In the genomic region with DNA sequence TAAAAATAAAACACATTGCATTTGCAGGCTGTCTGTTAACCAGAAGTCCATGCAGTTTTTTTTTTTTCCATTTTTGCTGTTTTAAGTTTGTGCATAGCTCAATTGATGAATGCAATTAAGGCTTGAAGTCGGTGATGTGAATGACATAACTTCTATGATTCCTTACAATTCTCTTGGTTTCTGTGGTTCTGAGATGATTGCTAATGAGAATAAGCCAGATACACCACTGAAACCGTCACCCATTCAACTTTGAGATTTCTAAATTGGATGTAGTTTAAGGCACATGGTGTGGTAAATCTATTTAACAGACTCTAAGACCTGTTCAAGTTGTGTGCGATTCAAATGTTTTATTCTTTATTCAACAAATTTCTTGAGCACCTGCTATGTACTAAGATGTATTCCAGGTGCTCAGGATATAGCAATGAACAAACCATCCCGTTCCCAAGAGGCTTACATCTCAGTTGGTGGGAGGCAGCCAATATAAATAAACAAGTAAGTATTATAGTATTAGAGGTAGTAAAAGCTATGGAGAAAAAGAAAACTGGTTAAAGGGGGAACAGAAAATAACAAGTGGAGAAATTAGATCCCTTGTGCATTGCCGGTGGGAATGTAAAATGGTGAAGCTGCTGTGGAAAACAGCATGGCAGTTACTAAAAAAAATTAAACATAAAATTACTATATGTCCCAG, we compare ENCODE assay signal across 20 cellular contexts. TPM values are rescaled to one million over a fixed set of nuclear protein-coding genes. Genes with fewer than 3 reads are reported as not detected.
A peak's percentile ranks its signal among the peaks of the same experiment; 100 is the strongest.
DNase-seq lines count a peak whose midpoint lies in the region; ATAC-seq and TF ChIP-seq lines count a peak whose summit lies in the region.
"Had no signal": no experiment of that assay in that cellular context is flagged by ENCODE, and none has a peak within 500 bp of the region (broad histone marks: within the 10 kb centered on the region; RNA-seq: fewer than 3 reads in every experiment).

No MANE protein-coding gene starts in this region.

- no peak for ATAC-seq in activated naive CD4-positive, alpha-beta T cell treated with anti-CD3 and anti-CD28 coated beads, Interleukin-2, amount 50 U/mL, for 72 hours
- no peak for ATAC-seq in central memory CD8-positive, alpha-beta T cell (replicated peaks; ENCODE audit: extremely low read depth, poor library complexity, severe bottlenecking)
- no peak for ATAC-seq in stimulated activated memory B cell treated with anti-CD40 and anti-IgM and Interleukin-4, amounts not matched to agents 10 μg/mL and 1 μg/mL and 100 μg/mL, for 72 hours
- ATAC-seq in left lobe of liver (no peak), left colon (no peak)

- intact Hi-C loops in OCI-LY7 (cut with micrococcal nuclease; ENCODE audit: unreplicated experiment) = no loop called here
- intact Hi-C loops in left colon (cut with DNase I, micrococcal nuclease) = no loop called here

- H3K4me3 ChIP-seq in OCI-LY7 (ENCODE audit: low read depth, low read length, poor library complexity, severe bottlenecking) = peak overlapping the region; percentile 91
- H3K4me3 ChIP-seq: Peyer's patch had no signal

- TF ChIP-seq CTCF in OCI-LY7 (conservative IDR thresholded peaks at IDR 0.05; ENCODE audit: low read length) = no peak

- DNase-seq in activated naive CD4-positive, alpha-beta T cell treated with anti-CD3 and anti-CD28 coated beads, Interleukin-2, amount 50 U/mL, for 72 hours (ENCODE audit: low spot score in 2 of 2) = no peak
- DNase-seq in OCI-LY7 (ENCODE audit: low spot score) (no peak), left lobe of liver (ENCODE audit: low spot score) (no peak), AG08396 (ENCODE audit: low spot score) (no peak), left colon (no peak)
- no peak for DNase-seq in central memory CD8-positive, alpha-beta T cell (ENCODE audit: low spot score in 2 of 2)
- DNase-seq: C1 segment of cervical spinal cord, COR-L47, DMS153, HFFc6, Kasumi-1, NCI-H1105 treated with DMSO at 0.1 percent for 48 hours, NCI-H1694 treated with DMSO at 0.1 percent for 48 hours, NCI-H2107, NCI-H2227 treated with DMSO at 0.1 percent for 48 hours, NCI-H524, Peyer's patch, Right ventricle myocardium superior had no signal

- H3K27ac Mint-ChIP-seq in activated naive CD4-positive, alpha-beta T cell treated with anti-CD3 and anti-CD28 coated beads, Interleukin-2, amount 50 U/mL, for 24 hours = no peak overlapping the region
- H3K27ac Mint-ChIP-seq in activated naive CD4-positive, alpha-beta T cell treated with anti-CD3 and anti-CD28 coated beads, Interleukin-2, amount 50 U/mL, for 72 hours = no peak overlapping the region
- H3K27ac Mint-ChIP-seq in central memory CD8-positive, alpha-beta T cell (ENCODE audit: low read depth) = peak overlapping the region; percentile 44
- H3K27ac Mint-ChIP-seq in stimulated activated memory B cell treated with anti-CD40 and anti-IgM and Interleukin-4, amounts not matched to agents 10 μg/mL and 1 μg/mL and 100 μg/mL, for 72 hours = peak overlapping the region; percentile 98
- H3K27ac Mint-ChIP-seq: HFFc6 had no signal

- peaks cover 39% of the 10 kb centered on the region for H3K4me1 ChIP-seq in OCI-LY7 (ENCODE audit: insufficient read depth, low read length, poor library complexity, severe bottlenecking)

- peaks cover 63% of the 10 kb centered on the region for H3K36me3 ChIP-seq in OCI-LY7 (ENCODE audit: insufficient read depth, low read length)
- H3K36me3 ChIP-seq: Peyer's patch had no signal

- H3K4me2 ChIP-seq in OCI-LY7 (ENCODE audit: low read length) = peak overlapping the region; percentile 85

- POLR2A ChIA-PET in OCI-LY7 (lab: Charles Lee) = interaction anchor here (1.6 kb wide), 1 partner anchor 10 kb away, joined by 4 read pairs; no protein-coding TSS in a partner anchor

- H3K9me2 ChIP-seq in OCI-LY7 (ENCODE audit: insufficient read depth, low read length) = no peaks in the 10 kb centered on the region

- peaks cover 9% of the 10 kb centered on the region; the same call in 1 of the 2 replicates for H4K20me1 ChIP-seq in OCI-LY7 (ENCODE audit: insufficient read depth, low read length)

- H3K4me3 Mint-ChIP-seq in activated naive CD4-positive, alpha-beta T cell treated with anti-CD3 and anti-CD28 coated beads, Interleukin-2, amount 50 U/mL, for 24 hours = peak overlapping the region; percentile 97
- no peak overlapping the region for H3K4me3 Mint-ChIP-seq in central memory CD8-positive, alpha-beta T cell
- no peak overlapping the region for H3K4me3 Mint-ChIP-seq in stimulated activated memory B cell treated with anti-CD40 and anti-IgM and Interleukin-4, amounts not matched to agents 10 μg/mL and 1 μg/mL and 100 μg/mL, for 72 hours
- H3K4me3 Mint-ChIP-seq: HFFc6 had no signal

- BruUV-seq in OCI-LY7 (replicated peaks; lab: Mats Ljungman, UMichigan) = no TSS peak

- H3K27ac ChIP-seq in OCI-LY7 (ENCODE audit: low read depth, low read length, poor library complexity, severe bottlenecking) = no peak overlapping the region

- no peaks in the 10 kb centered on the region for H3K9me3 ChIP-seq in OCI-LY7 (ENCODE audit: low read length)
- H3K9me3 ChIP-seq: Peyer's patch had no signal

- peaks cover 43% of the 10 kb centered on the region for H3K4me1 Mint-ChIP-seq in activated naive CD4-positive, alpha-beta T cell treated with anti-CD3 and anti-CD28 coated beads, Interleukin-2, amount 50 U/mL, for 24 hours
- peaks cover 47% of the 10 kb centered on the region for H3K4me1 Mint-ChIP-seq in central memory CD8-positive, alpha-beta T cell
- H3K4me1 Mint-ChIP-seq in stimulated activated memory B cell treated with anti-CD40 and anti-IgM and Interleukin-4, amounts not matched to agents 10 μg/mL and 1 μg/mL and 100 μg/mL, for 72 hours = peaks cover 72% of the 10 kb centered on the region

- no peaks in the 10 kb centered on the region for H3K27me3 Mint-ChIP-seq in activated naive CD4-positive, alpha-beta T cell treated with anti-CD3 and anti-CD28 coated beads, Interleukin-2, amount 50 U/mL, for 24 hours
- H3K27me3 Mint-ChIP-seq in central memory CD8-positive, alpha-beta T cell = no peaks in the 10 kb centered on the region
- H3K27me3 Mint-ChIP-seq in stimulated activated memory B cell treated with anti-CD40 and anti-IgM and Interleukin-4, amounts not matched to agents 10 μg/mL and 1 μg/mL and 100 μg/mL, for 72 hours = no peaks in the 10 kb centered on the region

- CTCF ChIA-PET in OCI-LY7 (lab: Charles Lee; ENCODE audit: unreplicated experiment) = no interaction called here

- peaks cover 10% of the 10 kb centered on the region for H3K36me3 Mint-ChIP-seq in activated naive CD4-positive, alpha-beta T cell treated with anti-CD3 and anti-CD28 coated beads, Interleukin-2, amount 50 U/mL, for 24 hours
- H3K36me3 Mint-ChIP-seq in activated naive CD4-positive, alpha-beta T cell treated with anti-CD3 and anti-CD28 coated beads, Interleukin-2, amount 50 U/mL, for 72 hours = peaks cover 0 to 13% of the 10 kb centered on the region in 2 donors
- peaks cover 35% of the 10 kb centered on the region for H3K36me3 Mint-ChIP-seq in central memory CD8-positive, alpha-beta T cell (ENCODE audit: insufficient read depth)
- peaks cover 57% of the 10 kb centered on the region for H3K36me3 Mint-ChIP-seq in stimulated activated memory B cell treated with anti-CD40 and anti-IgM and Interleukin-4, amounts not matched to agents 10 μg/mL and 1 μg/mL and 100 μg/mL, for 72 hours

- H3K9me3 Mint-ChIP-seq in activated naive CD4-positive, alpha-beta T cell treated with anti-CD3 and anti-CD28 coated beads, Interleukin-2, amount 50 U/mL, for 24 hours = no peaks in the 10 kb centered on the region
- H3K9me3 Mint-ChIP-seq in activated naive CD4-positive, alpha-beta T cell treated with anti-CD3 and anti-CD28 coated beads, Interleukin-2, amount 50 U/mL, for 72 hours = no peaks in the 10 kb centered on the region
- no peaks in the 10 kb centered on the region for H3K9me3 Mint-ChIP-seq in central memory CD8-positive, alpha-beta T cell
- H3K9me3 Mint-ChIP-seq in stimulated activated memory B cell treated with anti-CD40 and anti-IgM and Interleukin-4, amounts not matched to agents 10 μg/mL and 1 μg/mL and 100 μg/mL, for 72 hours = no peaks in the 10 kb centered on the region
- H3K9me3 Mint-ChIP-seq: HFFc6 had no signal

- H3K79me2 ChIP-seq in OCI-LY7 (ENCODE audit: insufficient read depth, low read depth, low read length) = peaks cover 47% of the 10 kb centered on the region

- H2AFZ ChIP-seq in OCI-LY7 (ENCODE audit: low read length) = no peak overlapping the region

RNA-seq across cellular contexts. Expression of a gene that starts 4.0 kb away (rescaled TPM):
- total RNA-seq in activated naive CD4-positive, alpha-beta T cell treated with anti-CD3 and anti-CD28 coated beads, Interleukin-2, amount 50 U/mL, for 72 hours = 10 to 100 TPM; 40.0 to 70.7 TPM
- 84.4 and 87.4 TPM in 2 replicates for total RNA-seq in OCI-LY7 (2014; rRNA removed; shearing (Covaris generic))
- total RNA-seq in OCI-LY7 (2022) = 104 and 133 TPM in 2 replicates
- 8.7 TPM for total RNA-seq in left lobe of liver
- 10 to 100 TPM in 1 of 2 donors, 1 to 10 TPM in 1; 8.9 to 21.2 TPM for total RNA-seq in left colon

RNA-seq across cellular contexts. Expression of a gene that starts 30.1 kb away (rescaled TPM):
- total RNA-seq in activated naive CD4-positive, alpha-beta T cell treated with anti-CD3 and anti-CD28 coated beads, Interleukin-2, amount 50 U/mL, for 72 hours = 1 to 10 TPM; 4.8 to 6.2 TPM
- total RNA-seq in OCI-LY7 (2014; rRNA removed; shearing (Covaris generic)) = 11.9 and 12.8 TPM in 2 replicates
- total RNA-seq in OCI-LY7 (2022) (6.9 and 9.1 TPM in 2 replicates), left lobe of liver (21.7 TPM), left colon (10 to 100 TPM; 35.1 to 39.3 TPM)

Comparison
In these comparisons a context has a peak if more than half of its experiments do, and no peak if none do; other contexts are left out.
1. H3K27ac Mint-ChIP-seq: peak in central memory CD8-positive, alpha-beta T cell (single experiment) and stimulated activated memory B cell treated with anti-CD40 and anti-IgM and Interleukin-4, amounts not matched to agents 10 μg/mL and 1 μg/mL and 100 μg/mL, for 72 hours (single experiment); none in activated naive CD4-positive, alpha-beta T cell treated with anti-CD3 and anti-CD28 coated beads, Interleukin-2, amount 50 U/mL, for 24 hours (single experiment) and activated naive CD4-positive, alpha-beta T cell treated with anti-CD3 and anti-CD28 coated beads, Interleukin-2, amount 50 U/mL, for 72 hours (0 of 2).